ENCODE assay signal across 1 cellular context in the genomic region with DNA sequence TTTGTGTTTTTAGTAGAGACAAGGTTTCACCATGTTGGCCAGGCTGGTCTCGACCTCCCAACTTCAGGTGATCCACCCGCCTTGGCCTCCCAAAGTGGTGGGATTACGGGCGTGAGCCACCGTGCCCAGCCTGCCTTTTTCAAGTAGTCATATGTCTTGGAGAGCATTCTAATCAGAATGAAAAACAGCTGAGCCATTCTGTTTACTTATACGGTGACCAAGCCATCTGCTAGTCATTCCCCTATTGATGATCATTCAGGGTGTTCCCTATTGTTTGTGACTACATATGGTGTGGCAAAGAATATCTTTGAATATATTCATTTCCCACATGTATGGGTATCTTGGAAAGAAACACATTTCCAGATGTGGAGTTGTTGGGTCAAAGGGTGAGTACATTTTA.
TF ChIP-seq lines count a peak whose summit lies in the region.

No MANE protein-coding gene starts in this region.

TF ChIP-seq in HepG2, 621 proteins besides CTCF, POLR2A, EP300 and RAD21:
- TF ChIP-seq MAFK (conservative IDR thresholded peaks at IDR 0.05 in 1 of 2, IDR thresholded peaks at IDR 0.05 in 1 of 2; ENCODE audit: low read length in 2 of 2) (no peak), ATF7-NPFF (CRISPR knock-in tag; IDR thresholded peaks at IDR 0.05; ENCODE audit: low read depth) (no peak), ZNF782 (CRISPR knock-in tag; IDR thresholded peaks at IDR 0.05; ENCODE audit: borderline replicate concordance) (no peak), SOX5 (CRISPR knock-in tag; IDR thresholded peaks at IDR 0.05; ENCODE audit: borderline replicate concordance) (peak; percentile 14; the same call in 1 of the 2 replicates), FOSL2 (CRISPR knock-in tag; IDR thresholded peaks at IDR 0.05) (peak; percentile 56; the same call in 1 of the 2 replicates), ZNF264 (CRISPR knock-in tag; IDR thresholded peaks at IDR 0.05) (no peak)
- TF ChIP-seq, protein P1, sequence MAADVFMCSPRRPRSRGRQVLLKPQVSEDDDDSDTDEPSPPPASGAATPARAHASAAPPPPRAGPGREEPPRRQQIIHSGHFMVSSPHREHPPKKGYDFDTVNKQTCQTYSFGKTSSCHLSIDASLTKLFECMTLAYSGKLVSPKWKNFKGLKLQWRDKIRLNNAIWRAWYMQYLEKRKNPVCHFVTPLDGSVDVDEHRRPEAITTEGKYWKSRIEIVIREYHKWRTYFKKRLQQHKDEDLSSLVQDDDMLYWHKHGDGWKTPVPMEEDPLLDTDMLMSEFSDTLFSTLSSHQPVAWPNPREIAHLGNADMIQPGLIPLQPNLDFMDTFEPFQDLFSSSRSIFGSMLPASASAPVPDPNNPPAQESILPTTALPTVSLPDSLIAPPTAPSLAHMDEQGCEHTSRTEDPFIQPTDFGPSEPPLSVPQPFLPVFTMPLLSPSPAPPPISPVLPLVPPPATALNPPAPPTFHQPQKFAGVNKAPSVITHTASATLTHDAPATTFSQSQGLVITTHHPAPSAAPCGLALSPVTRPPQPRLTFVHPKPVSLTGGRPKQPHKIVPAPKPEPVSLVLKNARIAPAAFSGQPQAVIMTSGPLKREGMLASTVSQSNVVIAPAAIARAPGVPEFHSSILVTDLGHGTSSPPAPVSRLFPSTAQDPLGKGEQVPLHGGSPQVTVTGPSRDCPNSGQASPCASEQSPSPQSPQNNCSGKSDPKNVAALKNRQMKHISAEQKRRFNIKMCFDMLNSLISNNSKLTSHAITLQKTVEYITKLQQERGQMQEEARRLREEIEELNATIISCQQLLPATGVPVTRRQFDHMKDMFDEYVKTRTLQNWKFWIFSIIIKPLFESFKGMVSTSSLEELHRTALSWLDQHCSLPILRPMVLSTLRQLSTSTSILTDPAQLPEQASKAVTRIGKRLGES (CRISPR knock-in tag; IDR thresholded peaks at IDR 0.05; ENCODE audit: borderline replicate concordance): no peak
- TF ChIP-seq, protein P2, sequence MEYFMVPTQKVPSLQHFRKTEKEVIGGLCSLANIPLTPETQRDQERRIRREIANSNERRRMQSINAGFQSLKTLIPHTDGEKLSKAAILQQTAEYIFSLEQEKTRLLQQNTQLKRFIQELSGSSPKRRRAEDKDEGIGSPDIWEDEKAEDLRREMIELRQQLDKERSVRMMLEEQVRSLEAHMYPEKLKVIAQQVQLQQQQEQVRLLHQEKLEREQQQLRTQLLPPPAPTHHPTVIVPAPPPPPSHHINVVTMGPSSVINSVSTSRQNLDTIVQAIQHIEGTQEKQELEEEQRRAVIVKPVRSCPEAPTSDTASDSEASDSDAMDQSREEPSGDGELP (IDR thresholded peaks at IDR 0.05; ENCODE audit: borderline replicate concordance, low read depth): peak; percentile 56; the same call in 1 of the 2 replicates
- TF ChIP-seq, protein P3, sequence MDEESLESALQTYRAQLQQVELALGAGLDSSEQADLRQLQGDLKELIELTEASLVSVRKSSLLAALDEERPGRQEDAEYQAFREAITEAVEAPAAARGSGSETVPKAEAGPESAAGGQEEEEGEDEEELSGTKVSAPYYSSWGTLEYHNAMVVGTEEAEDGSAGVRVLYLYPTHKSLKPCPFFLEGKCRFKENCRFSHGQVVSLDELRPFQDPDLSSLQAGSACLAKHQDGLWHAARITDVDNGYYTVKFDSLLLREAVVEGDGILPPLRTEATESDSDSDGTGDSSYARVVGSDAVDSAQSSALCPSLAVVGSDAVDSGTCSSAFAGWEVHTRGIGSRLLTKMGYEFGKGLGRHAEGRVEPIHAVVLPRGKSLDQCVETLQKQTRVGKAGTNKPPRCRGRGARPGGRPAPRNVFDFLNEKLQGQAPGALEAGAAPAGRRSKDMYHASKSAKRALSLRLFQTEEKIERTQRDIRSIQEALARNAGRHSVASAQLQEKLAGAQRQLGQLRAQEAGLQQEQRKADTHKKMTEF (CRISPR knock-in tag; IDR thresholded peaks at IDR 0.05): no peak
